ENCODE assay signal across 8 cellular contexts in genomic region chr1:15417365-15417934, GRCh38. TPM values are rescaled to one million over a fixed set of nuclear protein-coding genes. Genes with fewer than 3 reads are reported as not detected.
DNase-seq lines count a peak whose midpoint lies in the region; TF ChIP-seq lines count a peak whose summit lies in the region.

No MANE protein-coding gene starts in this region.

- in situ Hi-C loops in astrocyte of the spinal cord (cut with HindIII; ENCODE audit: low sequenced_read_pairs): loop anchor here (10.0 kb wide), 1 partner anchor 93 kb away; no protein-coding TSS in a partner anchor

- 0 out of 2 replicates have a peak, but pooled peaks cover 1% of the 10 kb centered on the region for H3K27me3 ChIP-seq in H7 (ENCODE audit: control insufficient read depth, insufficient read depth, low read length)
- no peaks in the 10 kb centered on the region for H3K27me3 ChIP-seq in muscle layer of colon (ENCODE audit: control insufficient read depth in 1 of 2, insufficient read depth in 2 of 2, low read length in 2 of 2)

- H3K36me3 ChIP-seq in H7 (replicated peaks; ENCODE audit: control insufficient read depth, insufficient read depth, low read length) (no peaks in the 10 kb centered on the region), muscle layer of colon (ENCODE audit: insufficient read depth, low read length) (no peaks in the 10 kb centered on the region)

- H3K4me3 ChIP-seq in H7 (ENCODE audit: insufficient read depth, low read depth, low read length): no peak overlapping the region
- no peak overlapping the region for H3K4me3 ChIP-seq in astrocyte of the spinal cord (ENCODE audit: low read depth, low read length)
- H3K4me3 ChIP-seq in muscle layer of colon (ENCODE audit: low read depth in 1 of 2, low read length in 2 of 2): no peak overlapping the region

- DNase-seq in AG20443 (ENCODE audit: low spot score) (peak; percentile 46), H7 (peak; percentile 60), T-helper 1 cell (peak; percentile 52 to 66 (median 59)), astrocyte of the spinal cord (ENCODE audit: low read depth, low spot score) (peak; percentile 77), epidermal melanocyte (ENCODE audit: insufficient read length, low spot score) (no peak), DMS153 treated with DMSO at 0.1 percent for 48 hours (lab: John Stamatoyannopoulos, UW; ENCODE audit: unreplicated experiment) (no peak), NCI-H774 (lab: John Stamatoyannopoulos, UW) (no peak)

- TF ChIP-seq CTCF in astrocyte of the spinal cord (IDR thresholded peaks at IDR 0.05; ENCODE audit: low read depth, low read length): no peak

- H3K9ac ChIP-seq in muscle layer of colon (ENCODE audit: low read length): no peak overlapping the region

- peak overlapping the region; percentile 3 for H3K27ac ChIP-seq in muscle layer of colon (ENCODE audit: low read depth, low read length)

- H3K4me1 ChIP-seq in muscle layer of colon (ENCODE audit: insufficient read depth, low read length): peaks cover 49% of the 10 kb centered on the region

- H3K9me3 ChIP-seq in muscle layer of colon (ENCODE audit: low read length): no peaks in the 10 kb centered on the region

RNA-seq across cellular contexts. Expression of gene EFHD2, which starts 7.8 kb away (rescaled TPM):
- total RNA-seq in H7 (2014; rRNA removed; shearing (Covaris generic)): 42.9 and 48.3 TPM in 2 replicates

RNA-seq across cellular contexts. Expression of gene CTRC, which starts 20.8 kb away (rescaled TPM):
- total RNA-seq in H7 (2014; rRNA removed; shearing (Covaris generic)): not detected in 2 replicates

RNA-seq across cellular contexts. Expression of gene CELA2A, which starts 39.1 kb away (rescaled TPM):
- not detected in 2 replicates for total RNA-seq in H7 (2014; rRNA removed; shearing (Covaris generic))

RNA-seq across cellular contexts. Expression of gene CELA2B, which starts 58.5 kb away (rescaled TPM):
- not detected in 2 replicates for total RNA-seq in H7 (2014; rRNA removed; shearing (Covaris generic))

Comparison
In these comparisons a context has a peak if more than half of its experiments do, and no peak if none do; other contexts are left out.
1. DNase-seq: peak in AG20443 (single experiment), H7 (single experiment), T-helper 1 cell (5 of 5) and astrocyte of the spinal cord (single experiment); none in epidermal melanocyte (single experiment), DMS153 treated with DMSO at 0.1 percent for 48 hours (single experiment) and NCI-H774 (single experiment).